ENCODE assay signal across 24 cellular contexts in the genomic region with DNA sequence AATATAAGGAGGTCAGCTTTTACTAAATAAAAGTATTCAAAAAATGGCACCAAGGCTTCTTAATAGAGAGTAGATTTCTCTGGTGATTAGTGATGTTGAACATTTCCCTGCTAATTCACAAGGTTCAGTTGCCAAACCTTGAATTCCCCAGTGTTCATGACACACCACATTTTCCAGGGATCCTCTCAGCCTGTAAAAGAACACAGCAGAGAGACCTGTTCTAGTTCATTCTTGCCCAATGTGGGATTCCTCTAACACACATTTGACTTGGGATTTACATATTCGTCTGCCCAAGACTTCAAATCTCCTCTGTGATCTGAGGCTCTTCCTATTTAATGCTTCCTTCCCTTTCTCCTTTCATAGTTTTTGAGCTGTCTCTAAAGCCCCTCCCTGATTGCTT.
A peak's percentile ranks its signal among the peaks of the same experiment; 100 is the strongest.
DNase-seq lines count a peak whose midpoint lies in the region; ATAC-seq and TF ChIP-seq lines count a peak whose summit lies in the region.
"Had no signal": no experiment of that assay in that cellular context is flagged by ENCODE, and none has a peak within 500 bp of the region (broad histone marks: within the 10 kb centered on the region; RNA-seq: fewer than 3 reads in every experiment).

No MANE protein-coding gene starts in this region.

- no TSS peak for BruUV-seq in MCF 10A (replicated peaks; lab: Mats Ljungman, UMichigan)

- H2AFZ ChIP-seq in hepatocyte = no peak overlapping the region
- H2AFZ ChIP-seq: PC-9 had no signal

- no peaks in the 10 kb centered on the region for H3K9me3 ChIP-seq in breast epithelium
- H3K9me3 ChIP-seq in hepatocyte (ENCODE audit: low read depth) = no peaks in the 10 kb centered on the region
- H3K9me3 ChIP-seq: BLaER1, right atrium auricular region, uterus had no signal

- POLR2A ChIA-PET in MCF 10A (lab: Yijun Ruan, JAX) = no interaction called here
- POLR2A ChIA-PET in activated CD8-positive, alpha-beta T cell treated with anti-CD3 and anti-CD28 coated beads, Interleukin-2, amount 10 ng/mL, durations not matched to agents 7 days and 5 days (lab: Charles Lee) = no interaction called here

- WGBS in hepatocyte (ENCODE audit: low lambda C conversion rate, missing lambda C conversion rate) = 45% methylated on average over 1 of the region's 1 CpG

- H3K27ac Mint-ChIP-seq in MCF 10A (ENCODE audit: low read depth, unreplicated experiment) = peak overlapping the region; percentile 4
- no peak overlapping the region for H3K27ac Mint-ChIP-seq in activated CD8-positive, alpha-beta T cell treated with anti-CD3 and anti-CD28 coated beads, Interleukin-2, amount 10 ng/mL, durations not matched to agents 7 days and 5 days
- H3K27ac Mint-ChIP-seq: immature natural killer cell had no signal

- H3K4me1 Mint-ChIP-seq in MCF 10A (ENCODE audit: insufficient read depth, unreplicated experiment) = peaks cover 21% of the 10 kb centered on the region
- H3K4me1 Mint-ChIP-seq in activated CD8-positive, alpha-beta T cell treated with anti-CD3 and anti-CD28 coated beads, Interleukin-2, amount 10 ng/mL, durations not matched to agents 7 days and 5 days (ENCODE audit: low read depth) = no peaks in the 10 kb centered on the region
- H3K4me1 Mint-ChIP-seq: immature natural killer cell had no signal

- no peaks in the 10 kb centered on the region for H3K27me3 Mint-ChIP-seq in MCF 10A (ENCODE audit: insufficient read depth, unreplicated experiment)
- no peaks in the 10 kb centered on the region for H3K27me3 Mint-ChIP-seq in activated CD8-positive, alpha-beta T cell treated with anti-CD3 and anti-CD28 coated beads, Interleukin-2, amount 10 ng/mL, durations not matched to agents 7 days and 5 days (ENCODE audit: low read depth)

- no peak for TF ChIP-seq POLR2A in breast epithelium (IDR thresholded peaks at IDR 0.05)

- CTCF ChIA-PET in MCF 10A (lab: Yijun Ruan, JAX) = interaction anchor here (0.6 kb wide), 2 partner anchors 217 to 1502 kb away, joined by 3 read pairs; no protein-coding TSS in a partner anchor
- CTCF ChIA-PET in activated CD8-positive, alpha-beta T cell treated with anti-CD3 and anti-CD28 coated beads, Interleukin-2, amount 10 ng/mL, durations not matched to agents 7 days and 5 days (lab: Charles Lee) = interaction anchor here (1.1 kb wide), 1 partner anchor 13 kb away, joined by 3 read pairs; no protein-coding TSS in a partner anchor

- H3K4me3 ChIP-seq in breast epithelium (no peak overlapping the region), cardiac fibroblast (replicated peaks in 1 of 2; ENCODE audit: low read depth in 2 of 2, low read length in 2 of 2) (no peak overlapping the region), hepatocyte (no peak overlapping the region)
- H3K4me3 ChIP-seq: BLaER1, PC-9, right atrium auricular region, uterus had no signal

- DNase-seq in MCF 10A (ENCODE audit: unreplicated experiment) (no peak), breast epithelium (ENCODE audit: low spot score in 2 of 2) (no peak), cardiac fibroblast (ENCODE audit: low read depth in 2 of 2) (peak; percentile 32 to 65), hepatocyte (ENCODE audit: low spot score) (peak; percentile 18), stromal cell of bone marrow (ENCODE audit: low read depth) (peak; percentile 57), A172 (ENCODE audit: low spot score) (no peak)
- DNase-seq in activated CD8-positive, alpha-beta T cell treated with anti-CD3 and anti-CD28 coated beads, Interleukin-2, amount 10 ng/mL, durations not matched to agents 7 days and 5 days = no peak
- DNase-seq: activated effector memory CD4-positive, alpha-beta T cell treated with Interleukin-2 at 50 U/mL for 16 hours; central memory CD4-positive, alpha-beta T cell; erythroblast; head of caudate nucleus; immature natural killer cell; NCI-H2029; NCI-H226; nucleus accumbens; PC-9; SIG-M5; T-helper 1 cell; uterus had no signal

- H3K27ac ChIP-seq in breast epithelium (no peak overlapping the region), hepatocyte (no peak overlapping the region)
- H3K27ac ChIP-seq: 22Rv1, BLaER1, HL-60, PC-9, right atrium auricular region, uterus had no signal

- no peaks in the 10 kb centered on the region for H3K9me3 Mint-ChIP-seq in MCF 10A (ENCODE audit: unreplicated experiment)
- peaks cover 11% of the 10 kb centered on the region for H3K9me3 Mint-ChIP-seq in activated CD8-positive, alpha-beta T cell treated with anti-CD3 and anti-CD28 coated beads, Interleukin-2, amount 10 ng/mL, durations not matched to agents 7 days and 5 days (ENCODE audit: insufficient read depth)

- ATAC-seq in activated CD8-positive, alpha-beta T cell treated with anti-CD3 and anti-CD28 coated beads, Interleukin-2, amount 10 ng/mL, durations not matched to agents 7 days and 5 days = no peak
- ATAC-seq in esophagus mucosa = no peak

- H3K36me3 ChIP-seq in breast epithelium (no peaks in the 10 kb centered on the region), hepatocyte (replicated peaks; ENCODE audit: insufficient read depth, low read depth) (no peaks in the 10 kb centered on the region)
- H3K36me3 ChIP-seq: BLaER1, right atrium auricular region, uterus had no signal

- no peak overlapping the region for H3K4me3 Mint-ChIP-seq in MCF 10A (ENCODE audit: unreplicated experiment)
- H3K4me3 Mint-ChIP-seq in activated CD8-positive, alpha-beta T cell treated with anti-CD3 and anti-CD28 coated beads, Interleukin-2, amount 10 ng/mL, durations not matched to agents 7 days and 5 days = no peak overlapping the region
- H3K4me3 Mint-ChIP-seq: immature natural killer cell had no signal

- no peak for TF ChIP-seq CTCF in MCF 10A (IDR thresholded peaks at IDR 0.05; ENCODE audit: unreplicated experiment)
- TF ChIP-seq CTCF in breast epithelium (IDR thresholded peaks at IDR 0.05) = no peak
- no peak for TF ChIP-seq CTCF in cardiac fibroblast (IDR thresholded peaks at IDR 0.05; ENCODE audit: low read depth, low read length)
- TF ChIP-seq CTCF in hepatocyte (IDR thresholded peaks at IDR 0.05; ENCODE audit: poor library complexity) = no peak

- no peaks in the 10 kb centered on the region for H4K20me1 ChIP-seq in hepatocyte (ENCODE audit: insufficient read depth, poor library complexity, severe bottlenecking)
- H4K20me1 ChIP-seq: BLaER1 had no signal

- intact Hi-C loops in MCF 10A (cut with micrococcal nuclease) = no loop called here
- intact Hi-C loops in breast epithelium (cut with DNase I; ENCODE audit: low total_unique reads) = no loop called here

- H3K79me2 ChIP-seq in hepatocyte = no peaks in the 10 kb centered on the region

- no peaks in the 10 kb centered on the region for H3K4me1 ChIP-seq in breast epithelium
- no peaks in the 10 kb centered on the region for H3K4me1 ChIP-seq in hepatocyte (ENCODE audit: insufficient read depth)
- H3K4me1 ChIP-seq: right atrium auricular region, uterus had no signal

- no peak overlapping the region for H3K4me2 ChIP-seq in hepatocyte
- H3K4me2 ChIP-seq: BLaER1, PC-9 had no signal

- no peaks in the 10 kb centered on the region for H3K36me3 Mint-ChIP-seq in MCF 10A (ENCODE audit: insufficient read depth, unreplicated experiment)
- H3K36me3 Mint-ChIP-seq in activated CD8-positive, alpha-beta T cell treated with anti-CD3 and anti-CD28 coated beads, Interleukin-2, amount 10 ng/mL, durations not matched to agents 7 days and 5 days (ENCODE audit: low read depth) = no peaks in the 10 kb centered on the region
- H3K36me3 Mint-ChIP-seq: immature natural killer cell had no signal

- H3K9me2 ChIP-seq in hepatocyte (replicated peaks; ENCODE audit: insufficient read depth) = no peaks in the 10 kb centered on the region

- H3K27me3 ChIP-seq in breast epithelium = no peaks in the 10 kb centered on the region
- H3K27me3 ChIP-seq in hepatocyte = no peaks in the 10 kb centered on the region
- H3K27me3 ChIP-seq: BLaER1, right atrium auricular region, uterus had no signal

Comparison
In these comparisons a context has a peak if more than half of its experiments do, and no peak if none do; other contexts are left out.
1. DNase-seq: peak in cardiac fibroblast (2 of 2), hepatocyte (single experiment) and stromal cell of bone marrow (single experiment); none in MCF 10A (single experiment), breast epithelium (0 of 2), A172 (single experiment) and activated CD8-positive, alpha-beta T cell treated with anti-CD3 and anti-CD28 coated beads, Interleukin-2, amount 10 ng/mL, durations not matched to agents 7 days and 5 days (single experiment).